ENCODE assay signal across 1 cellular context in genomic region chr4:85474818-85475630, GRCh38.
TF ChIP-seq lines count a peak whose summit lies in the region.

Gene ARHGAP24 (plus strand): TSS chr4:85475150.

TF ChIP-seq in H1, 55 proteins besides CTCF, POLR2A, EP300 and RAD21 (continued from another document):
- TF ChIP-seq, protein P1, sequence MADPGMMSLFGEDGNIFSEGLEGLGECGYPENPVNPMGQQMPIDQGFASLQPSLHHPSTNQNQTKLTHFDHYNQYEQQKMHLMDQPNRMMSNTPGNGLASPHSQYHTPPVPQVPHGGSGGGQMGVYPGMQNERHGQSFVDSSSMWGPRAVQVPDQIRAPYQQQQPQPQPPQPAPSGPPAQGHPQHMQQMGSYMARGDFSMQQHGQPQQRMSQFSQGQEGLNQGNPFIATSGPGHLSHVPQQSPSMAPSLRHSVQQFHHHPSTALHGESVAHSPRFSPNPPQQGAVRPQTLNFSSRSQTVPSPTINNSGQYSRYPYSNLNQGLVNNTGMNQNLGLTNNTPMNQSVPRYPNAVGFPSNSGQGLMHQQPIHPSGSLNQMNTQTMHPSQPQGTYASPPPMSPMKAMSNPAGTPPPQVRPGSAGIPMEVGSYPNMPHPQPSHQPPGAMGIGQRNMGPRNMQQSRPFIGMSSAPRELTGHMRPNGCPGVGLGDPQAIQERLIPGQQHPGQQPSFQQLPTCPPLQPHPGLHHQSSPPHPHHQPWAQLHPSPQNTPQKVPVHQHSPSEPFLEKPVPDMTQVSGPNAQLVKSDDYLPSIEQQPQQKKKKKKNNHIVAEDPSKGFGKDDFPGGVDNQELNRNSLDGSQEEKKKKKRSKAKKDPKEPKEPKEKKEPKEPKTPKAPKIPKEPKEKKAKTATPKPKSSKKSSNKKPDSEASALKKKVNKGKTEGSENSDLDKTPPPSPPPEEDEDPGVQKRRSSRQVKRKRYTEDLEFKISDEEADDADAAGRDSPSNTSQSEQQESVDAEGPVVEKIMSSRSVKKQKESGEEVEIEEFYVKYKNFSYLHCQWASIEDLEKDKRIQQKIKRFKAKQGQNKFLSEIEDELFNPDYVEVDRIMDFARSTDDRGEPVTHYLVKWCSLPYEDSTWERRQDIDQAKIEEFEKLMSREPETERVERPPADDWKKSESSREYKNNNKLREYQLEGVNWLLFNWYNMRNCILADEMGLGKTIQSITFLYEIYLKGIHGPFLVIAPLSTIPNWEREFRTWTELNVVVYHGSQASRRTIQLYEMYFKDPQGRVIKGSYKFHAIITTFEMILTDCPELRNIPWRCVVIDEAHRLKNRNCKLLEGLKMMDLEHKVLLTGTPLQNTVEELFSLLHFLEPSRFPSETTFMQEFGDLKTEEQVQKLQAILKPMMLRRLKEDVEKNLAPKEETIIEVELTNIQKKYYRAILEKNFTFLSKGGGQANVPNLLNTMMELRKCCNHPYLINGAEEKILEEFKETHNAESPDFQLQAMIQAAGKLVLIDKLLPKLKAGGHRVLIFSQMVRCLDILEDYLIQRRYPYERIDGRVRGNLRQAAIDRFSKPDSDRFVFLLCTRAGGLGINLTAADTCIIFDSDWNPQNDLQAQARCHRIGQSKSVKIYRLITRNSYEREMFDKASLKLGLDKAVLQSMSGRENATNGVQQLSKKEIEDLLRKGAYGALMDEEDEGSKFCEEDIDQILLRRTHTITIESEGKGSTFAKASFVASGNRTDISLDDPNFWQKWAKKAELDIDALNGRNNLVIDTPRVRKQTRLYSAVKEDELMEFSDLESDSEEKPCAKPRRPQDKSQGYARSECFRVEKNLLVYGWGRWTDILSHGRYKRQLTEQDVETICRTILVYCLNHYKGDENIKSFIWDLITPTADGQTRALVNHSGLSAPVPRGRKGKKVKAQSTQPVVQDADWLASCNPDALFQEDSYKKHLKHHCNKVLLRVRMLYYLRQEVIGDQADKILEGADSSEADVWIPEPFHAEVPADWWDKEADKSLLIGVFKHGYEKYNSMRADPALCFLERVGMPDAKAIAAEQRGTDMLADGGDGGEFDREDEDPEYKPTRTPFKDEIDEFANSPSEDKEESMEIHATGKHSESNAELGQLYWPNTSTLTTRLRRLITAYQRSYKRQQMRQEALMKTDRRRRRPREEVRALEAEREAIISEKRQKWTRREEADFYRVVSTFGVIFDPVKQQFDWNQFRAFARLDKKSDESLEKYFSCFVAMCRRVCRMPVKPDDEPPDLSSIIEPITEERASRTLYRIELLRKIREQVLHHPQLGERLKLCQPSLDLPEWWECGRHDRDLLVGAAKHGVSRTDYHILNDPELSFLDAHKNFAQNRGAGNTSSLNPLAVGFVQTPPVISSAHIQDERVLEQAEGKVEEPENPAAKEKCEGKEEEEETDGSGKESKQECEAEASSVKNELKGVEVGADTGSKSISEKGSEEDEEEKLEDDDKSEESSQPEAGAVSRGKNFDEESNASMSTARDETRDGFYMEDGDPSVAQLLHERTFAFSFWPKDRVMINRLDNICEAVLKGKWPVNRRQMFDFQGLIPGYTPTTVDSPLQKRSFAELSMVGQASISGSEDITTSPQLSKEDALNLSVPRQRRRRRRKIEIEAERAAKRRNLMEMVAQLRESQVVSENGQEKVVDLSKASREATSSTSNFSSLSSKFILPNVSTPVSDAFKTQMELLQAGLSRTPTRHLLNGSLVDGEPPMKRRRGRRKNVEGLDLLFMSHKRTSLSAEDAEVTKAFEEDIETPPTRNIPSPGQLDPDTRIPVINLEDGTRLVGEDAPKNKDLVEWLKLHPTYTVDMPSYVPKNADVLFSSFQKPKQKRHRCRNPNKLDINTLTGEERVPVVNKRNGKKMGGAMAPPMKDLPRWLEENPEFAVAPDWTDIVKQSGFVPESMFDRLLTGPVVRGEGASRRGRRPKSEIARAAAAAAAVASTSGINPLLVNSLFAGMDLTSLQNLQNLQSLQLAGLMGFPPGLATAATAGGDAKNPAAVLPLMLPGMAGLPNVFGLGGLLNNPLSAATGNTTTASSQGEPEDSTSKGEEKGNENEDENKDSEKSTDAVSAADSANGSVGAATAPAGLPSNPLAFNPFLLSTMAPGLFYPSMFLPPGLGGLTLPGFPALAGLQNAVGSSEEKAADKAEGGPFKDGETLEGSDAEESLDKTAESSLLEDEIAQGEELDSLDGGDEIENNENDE (IDR thresholded peaks at IDR 0.05; ENCODE audit: insufficient replicate concordance, low read length): no peak
- TF ChIP-seq SIN3A (conservative IDR thresholded peaks at IDR 0.05 in 1 of 2, IDR thresholded peaks at IDR 0.05 in 1 of 2; ENCODE audit: low read depth in 1 of 2, low read length in 2 of 2): no peak; a peak in 1 of 4 replicates
- peak; percentile 34 for TF ChIP-seq EZH2 (IDR thresholded peaks at IDR 0.05; ENCODE audit: low read depth, low read length, severe bottlenecking)
- no peak for TF ChIP-seq POU5F1 (IDR thresholded peaks at IDR 0.05; ENCODE audit: low read depth, low read length)
- no peak for TF ChIP-seq GTF2F1 (IDR thresholded peaks at IDR 0.05; ENCODE audit: borderline replicate concordance, low read depth, low read length)
- no peak for TF ChIP-seq CBX5 (IDR thresholded peaks at IDR 0.05; ENCODE audit: low read depth, low read length)
- TF ChIP-seq RXRA (IDR thresholded peaks at IDR 0.05; ENCODE audit: insufficient read depth, low read depth, low read length): no peak
- TF ChIP-seq NRF1 (IDR thresholded peaks at IDR 0.05; ENCODE audit: low read depth, low read length): no peak
- TF ChIP-seq, protein P2, sequence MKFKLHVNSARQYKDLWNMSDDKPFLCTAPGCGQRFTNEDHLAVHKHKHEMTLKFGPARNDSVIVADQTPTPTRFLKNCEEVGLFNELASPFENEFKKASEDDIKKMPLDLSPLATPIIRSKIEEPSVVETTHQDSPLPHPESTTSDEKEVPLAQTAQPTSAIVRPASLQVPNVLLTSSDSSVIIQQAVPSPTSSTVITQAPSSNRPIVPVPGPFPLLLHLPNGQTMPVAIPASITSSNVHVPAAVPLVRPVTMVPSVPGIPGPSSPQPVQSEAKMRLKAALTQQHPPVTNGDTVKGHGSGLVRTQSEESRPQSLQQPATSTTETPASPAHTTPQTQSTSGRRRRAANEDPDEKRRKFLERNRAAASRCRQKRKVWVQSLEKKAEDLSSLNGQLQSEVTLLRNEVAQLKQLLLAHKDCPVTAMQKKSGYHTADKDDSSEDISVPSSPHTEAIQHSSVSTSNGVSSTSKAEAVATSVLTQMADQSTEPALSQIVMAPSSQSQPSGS (IDR thresholded peaks at IDR 0.05; ENCODE audit: low read length): no peak
- TF ChIP-seq TAF7 (optimal IDR thresholded peaks at IDR 0.05; ENCODE audit: borderline replicate concordance, low read depth, low read length): no peak
- no peak for TF ChIP-seq FOSL1 (IDR thresholded peaks at IDR 0.05; ENCODE audit: insufficient read depth, low read depth, low read length)
- TF ChIP-seq, protein P3, sequence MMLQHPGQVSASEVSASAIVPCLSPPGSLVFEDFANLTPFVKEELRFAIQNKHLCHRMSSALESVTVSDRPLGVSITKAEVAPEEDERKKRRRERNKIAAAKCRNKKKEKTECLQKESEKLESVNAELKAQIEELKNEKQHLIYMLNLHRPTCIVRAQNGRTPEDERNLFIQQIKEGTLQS (IDR thresholded peaks at IDR 0.05; ENCODE audit: insufficient read depth, low read depth, low read length): no peak
- TF ChIP-seq SP2 (IDR thresholded peaks at IDR 0.05; ENCODE audit: low read length): no peak
- TF ChIP-seq SP1 (IDR thresholded peaks at IDR 0.05; ENCODE audit: low read depth, low read length): no peak
- no peak for TF ChIP-seq TAF1 (IDR thresholded peaks at IDR 0.05; ENCODE audit: low read depth, low read length)
- TF ChIP-seq SIRT6 (IDR thresholded peaks at IDR 0.05; ENCODE audit: low read length): no peak
- TF ChIP-seq POLR2AphosphoS5 (IDR thresholded peaks at IDR 0.05; ENCODE audit: low read depth, low read length): no peak
- TF ChIP-seq E2F6 (IDR thresholded peaks at IDR 0.05): no peak
- 0 out of 2 replicates have a peak, but pooled peaks have one; percentile 29 for TF ChIP-seq PHF8 (conservative IDR thresholded peaks at IDR 0.05; ENCODE audit: low read depth, low read length)
- TF ChIP-seq RFX5 (IDR thresholded peaks at IDR 0.05; ENCODE audit: borderline replicate concordance, low read depth, low read length): no peak
- TF ChIP-seq MAFK (IDR thresholded peaks at IDR 0.05; ENCODE audit: low read depth, low read length): no peak
- no peak for TF ChIP-seq JUND (IDR thresholded peaks at IDR 0.05; ENCODE audit: low read length)
- TF ChIP-seq KDM1A (IDR thresholded peaks at IDR 0.05; ENCODE audit: borderline replicate concordance, low read length): no peak
- TF ChIP-seq RNF2 (IDR thresholded peaks at IDR 0.05; ENCODE audit: borderline replicate concordance, low read depth, low read length, missing control alignments, poor library complexity, severe bottlenecking): no peak
- TF ChIP-seq ZNF274 (IDR thresholded peaks at IDR 0.05; ENCODE audit: borderline replicate concordance, extremely low read depth, low read length): no peak
- TF ChIP-seq EGR1 (IDR thresholded peaks at IDR 0.05; ENCODE audit: borderline replicate concordance, low read depth, low read length): no peak
- TF ChIP-seq, protein P4, sequence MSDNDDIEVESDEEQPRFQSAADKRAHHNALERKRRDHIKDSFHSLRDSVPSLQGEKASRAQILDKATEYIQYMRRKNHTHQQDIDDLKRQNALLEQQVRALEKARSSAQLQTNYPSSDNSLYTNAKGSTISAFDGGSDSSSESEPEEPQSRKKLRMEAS (IDR thresholded peaks at IDR 0.05): 0 out of 2 replicates have a peak, but pooled peaks have one; percentile 45
- TF ChIP-seq KDM4A (IDR thresholded peaks at IDR 0.05; ENCODE audit: low read depth, low read length, severe bottlenecking): peak; percentile 68
- TF ChIP-seq RBBP5 (IDR thresholded peaks at IDR 0.05; ENCODE audit: borderline replicate concordance, low read depth, low read length): peak; percentile 86
- TF ChIP-seq CHD1 (IDR thresholded peaks at IDR 0.05; ENCODE audit: low read depth, low read length): no peak
- no peak for TF ChIP-seq GABPA (IDR thresholded peaks at IDR 0.05; ENCODE audit: borderline replicate concordance, insufficient read depth, low read length)
- TF ChIP-seq, protein P5, sequence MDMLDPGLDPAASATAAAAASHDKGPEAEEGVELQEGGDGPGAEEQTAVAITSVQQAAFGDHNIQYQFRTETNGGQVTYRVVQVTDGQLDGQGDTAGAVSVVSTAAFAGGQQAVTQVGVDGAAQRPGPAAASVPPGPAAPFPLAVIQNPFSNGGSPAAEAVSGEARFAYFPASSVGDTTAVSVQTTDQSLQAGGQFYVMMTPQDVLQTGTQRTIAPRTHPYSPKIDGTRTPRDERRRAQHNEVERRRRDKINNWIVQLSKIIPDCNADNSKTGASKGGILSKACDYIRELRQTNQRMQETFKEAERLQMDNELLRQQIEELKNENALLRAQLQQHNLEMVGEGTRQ (IDR thresholded peaks at IDR 0.05; ENCODE audit: low read length): no peak
- 0 out of 2 replicates have a peak, but pooled peaks have one; percentile 43 for TF ChIP-seq CEBPB (IDR thresholded peaks at IDR 0.05; ENCODE audit: low read depth, low read length)
- TF ChIP-seq YY1 (IDR thresholded peaks at IDR 0.05; ENCODE audit: low read depth, low read length): no peak
- TF ChIP-seq BCL11A (IDR thresholded peaks at IDR 0.05; ENCODE audit: low read depth in 2 of 2, low read length in 2 of 2): no peak
- TF ChIP-seq TCF12 (IDR thresholded peaks at IDR 0.05; ENCODE audit: low read depth, low read length): no peak
- TF ChIP-seq SAP30 (IDR thresholded peaks at IDR 0.05; ENCODE audit: insufficient read depth, insufficient replicate concordance, low read length): peak; percentile 81
- TF ChIP-seq SRF (IDR thresholded peaks at IDR 0.05; ENCODE audit: low read depth, low read length): no peak
- TF ChIP-seq ASH2L (IDR thresholded peaks at IDR 0.05; ENCODE audit: low read length): peak; percentile 93
- peak; percentile 24; the same call in 1 of the 2 replicates for TF ChIP-seq CHD2 (IDR thresholded peaks at IDR 0.05; ENCODE audit: low read length)
- TF ChIP-seq SUZ12 (IDR thresholded peaks at IDR 0.05; ENCODE audit: low read length): no peak
- no peak; the same call in 1 of the 2 replicates for TF ChIP-seq SIX5 (IDR thresholded peaks at IDR 0.05; ENCODE audit: low read depth, low read length)
- TF ChIP-seq HDAC2 (IDR thresholded peaks at IDR 0.05; ENCODE audit: borderline replicate concordance in 1 of 2, low read depth in 2 of 2, low read length in 2 of 2): peak in 1 of 2 experiments; percentile 44; a peak in 1 of 4 replicates
